Comparison of ENCODE assay signal across 8 cellular contexts in the genomic region with DNA sequence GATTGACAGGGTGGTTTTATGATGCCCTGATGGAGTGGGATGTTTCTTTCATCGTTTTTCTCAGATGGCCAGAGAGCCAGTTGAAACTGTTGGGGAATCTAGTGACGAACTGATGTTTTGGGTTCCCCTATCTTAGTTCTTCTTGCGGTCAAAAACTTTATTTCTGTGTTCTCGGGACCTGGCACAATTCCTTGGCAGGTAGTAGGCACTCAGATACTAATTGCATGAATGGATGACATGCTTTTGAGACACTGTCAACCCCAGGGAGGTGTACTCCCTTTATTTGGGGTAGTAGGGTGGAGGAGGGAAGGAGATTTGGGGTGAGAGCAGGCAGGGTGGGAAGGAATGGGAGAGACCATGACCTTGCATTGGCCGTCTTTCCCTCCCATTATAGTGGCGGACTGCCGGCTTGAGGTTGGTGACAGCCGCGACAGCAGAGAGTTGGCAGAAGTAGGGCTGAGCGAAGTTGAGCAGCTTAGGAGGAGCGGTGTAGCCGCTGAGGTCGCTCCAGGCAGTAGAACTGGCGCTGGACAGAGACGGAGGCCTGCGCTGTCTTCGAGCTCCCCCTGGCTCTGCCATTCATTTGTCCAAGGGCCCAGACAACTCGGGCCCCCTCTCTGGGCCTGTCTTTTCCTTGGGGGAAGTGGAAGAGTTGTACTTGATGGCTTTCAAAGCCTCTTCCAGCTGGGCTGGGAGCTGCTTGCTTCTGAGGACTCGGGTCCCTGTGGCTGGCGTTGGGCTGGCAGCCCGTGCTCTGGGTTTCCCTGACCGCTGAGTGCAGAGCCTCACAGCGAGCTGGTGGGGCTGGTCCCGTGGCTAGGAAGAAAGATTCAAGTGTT. TPM values are rescaled to one million over a fixed set of nuclear protein-coding genes. Genes with fewer than 3 reads are reported as not detected.
A peak's percentile ranks its signal among the peaks of the same experiment; 100 is the strongest.
DNase-seq lines count a peak whose midpoint lies in the region; ATAC-seq and TF ChIP-seq lines count a peak whose summit lies in the region.

No MANE protein-coding gene starts in this region.

- H3K27ac Mint-ChIP-seq in activated T-cell treated with anti-CD3 and anti-CD28 coated beads, Interleukin-2, amount 50 U/mL, for 72 hours: peak overlapping the region; percentile 87

- peak overlapping the region; percentile 88 to 89 for H3K4me3 Mint-ChIP-seq in activated T-cell treated with anti-CD3 and anti-CD28 coated beads, Interleukin-2, amount 50 U/mL, for 72 hours

- peaks cover 67% of the 10 kb centered on the region for H3K4me1 Mint-ChIP-seq in activated T-cell treated with anti-CD3 and anti-CD28 coated beads, Interleukin-2, amount 50 U/mL, for 72 hours (ENCODE audit: low read depth)

- no peaks in the 10 kb centered on the region for H3K27me3 Mint-ChIP-seq in activated T-cell treated with anti-CD3 and anti-CD28 coated beads, Interleukin-2, amount 50 U/mL, for 72 hours (ENCODE audit: low read depth)

- H3K36me3 Mint-ChIP-seq in activated T-cell treated with anti-CD3 and anti-CD28 coated beads, Interleukin-2, amount 50 U/mL, for 72 hours (ENCODE audit: insufficient read depth in 2 of 2): peaks cover 14 to 35% of the 10 kb centered on the region in 2 donors

- TF ChIP-seq CTCF in retinal pigment epithelial cell (conservative IDR thresholded peaks at IDR 0.05; ENCODE audit: low read depth, low read length): peak; percentile 46

- peak overlapping the region; percentile 38 for H3K4me3 ChIP-seq in retinal pigment epithelial cell (ENCODE audit: low read length)

- peak; percentile 49 to 57 for ATAC-seq in activated T-cell treated with anti-CD3 and anti-CD28 coated beads, Interleukin-2, amount 50 U/mL, for 72 hours (replicated peaks in 1 of 2)
- ATAC-seq in left cardiac atrium (peak; percentile 42 to 64), HG03039 (IDR thresholded peaks at IDR 0.05; ENCODE audit: unreplicated experiment) (no peak), HG03469 (IDR thresholded peaks at IDR 0.05; ENCODE audit: unreplicated experiment) (no peak)

- peaks cover 5 to 6% of the 10 kb centered on the region in 2 donors for H3K9me3 Mint-ChIP-seq in activated T-cell treated with anti-CD3 and anti-CD28 coated beads, Interleukin-2, amount 50 U/mL, for 72 hours

- intact Hi-C loops in left cardiac atrium (cut with DNase I): no loop called here

- DNase-seq in Ammon's horn (ENCODE audit: low spot score) (peak; percentile 75), Kasumi-1 (lab: John Stamatoyannopoulos, UW) (peak; percentile 69 to 73), left cardiac atrium (no peak), retinal pigment epithelial cell (ENCODE audit: low read depth) (no peak), SW 1271 (lab: John Stamatoyannopoulos, UW) (no peak)
- DNase-seq in activated T-cell treated with anti-CD3 and anti-CD28 coated beads, Interleukin-2, amount 50 U/mL, for 72 hours: peak; percentile 55 to 66

RNA-seq across cellular contexts. Expression of a gene that starts 2.6 kb away (rescaled TPM):
- total RNA-seq in activated T-cell treated with anti-CD3 and anti-CD28 coated beads, Interleukin-2, amount 50 U/mL, for 72 hours: 10 to 100 TPM; 18.6 to 19.7 TPM
- 1 to 10 TPM; 3.0 to 4.3 TPM for total RNA-seq in left cardiac atrium

Comparison
In these comparisons a context has a peak if more than half of its experiments do, and no peak if none do; other contexts are left out.
1. DNase-seq: peak in Ammon's horn (single experiment), Kasumi-1 (2 of 2) and activated T-cell treated with anti-CD3 and anti-CD28 coated beads, Interleukin-2, amount 50 U/mL, for 72 hours (2 of 2); none in left cardiac atrium (single experiment), retinal pigment epithelial cell (single experiment) and SW 1271 (0 of 2).
2. ATAC-seq: peak in activated T-cell treated with anti-CD3 and anti-CD28 coated beads, Interleukin-2, amount 50 U/mL, for 72 hours (2 of 2) and left cardiac atrium (2 of 2); none in HG03039 (single experiment) and HG03469 (single experiment).